ENCODE assay signal across 18 cellular contexts in the genomic region with DNA sequence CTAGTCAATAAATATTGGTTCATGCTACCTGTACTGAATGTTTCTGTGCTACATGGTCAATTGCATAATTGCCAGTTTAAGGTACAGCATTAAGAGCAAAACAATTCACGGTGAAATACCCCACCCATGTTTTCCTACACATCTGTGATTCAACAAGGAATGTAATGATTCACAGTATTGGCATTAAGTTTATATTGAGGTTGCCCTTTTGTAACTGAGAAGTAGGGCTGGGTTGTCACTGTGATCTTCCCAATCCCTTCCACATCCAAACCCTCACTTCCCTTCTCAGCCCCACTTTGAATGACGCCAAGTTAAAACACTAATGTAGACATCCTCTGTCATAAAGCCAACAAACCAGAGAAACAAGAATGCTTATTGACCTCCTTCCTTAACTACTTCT.
DNase-seq lines count a peak whose midpoint lies in the region; ATAC-seq and TF ChIP-seq lines count a peak whose summit lies in the region.
"Had no signal": no experiment of that assay in that cellular context is flagged by ENCODE, and none has a peak within 500 bp of the region (broad histone marks: within the 10 kb centered on the region; RNA-seq: fewer than 3 reads in every experiment).

No MANE protein-coding gene starts in this region.

- H3K9me1 ChIP-seq in IMR-90 (ENCODE audit: insufficient read depth, low read length): peaks cover 18% of the 10 kb centered on the region

- no peaks in the 10 kb centered on the region for H3K9me3 ChIP-seq in IMR-90 (ENCODE audit: control insufficient read depth, insufficient read depth, low read length)
- H3K9me3 ChIP-seq in Karpas-422 (ENCODE audit: low read length): no peaks in the 10 kb centered on the region
- H3K9me3 ChIP-seq: SJCRH30, tibial nerve had no signal

- H3K9me2 ChIP-seq in Karpas-422 (replicated peaks; ENCODE audit: insufficient read depth, low read length): no peaks in the 10 kb centered on the region

- H3K9ac ChIP-seq in IMR-90 (ENCODE audit: low read depth, low read length): no peak overlapping the region
- no peak overlapping the region for H3K9ac ChIP-seq in Karpas-422 (ENCODE audit: low read length)

- no CpG with 5 or more reads among the region's 2 CpGs for WGBS in IMR-90 (ENCODE audit: extremely low coverage in 2 of 2, insufficient read length in 1 of 2), 2 experiments

- no peak overlapping the region for H3K23ac ChIP-seq in IMR-90 (ENCODE audit: low read depth, low read length)

- no peak overlapping the region for H3K56ac ChIP-seq in IMR-90 (ENCODE audit: extremely low read depth, insufficient read depth, low read length)

- H3K4ac ChIP-seq in IMR-90 (ENCODE audit: low read depth, low read length): no peak overlapping the region

- no peak for TF ChIP-seq RAD21 in IMR-90 (IDR thresholded peaks at IDR 0.05; ENCODE audit: low read length)

- in situ Hi-C loops in IMR-90 (cut with MboI; ENCODE audit: low sequenced_read_pairs): loop anchor here (10.0 kb wide), 1 partner anchor 259 kb away; no protein-coding TSS in a partner anchor

- H2BK5ac ChIP-seq in IMR-90 (ENCODE audit: low read depth, low read length, poor library complexity, severe bottlenecking): no peak overlapping the region

- H3K18ac ChIP-seq in IMR-90 (ENCODE audit: low read depth, low read length): no peak overlapping the region

- no peak overlapping the region for H2AK5ac ChIP-seq in IMR-90 (ENCODE audit: low read depth, low read length)

- 0 out of 4 replicates have a peak, but pooled peaks cover 0 to 4% of the 10 kb centered on the region in 2 experiments for H3K79me1 ChIP-seq in IMR-90 (ENCODE audit: low read depth in 1 of 2, low read length in 2 of 2)

- H3K27me3 ChIP-seq in ACC112 (ENCODE audit: insufficient read depth, low read length) (no peaks in the 10 kb centered on the region), IMR-90 (ENCODE audit: control insufficient read depth, insufficient read depth, low read length) (no peaks in the 10 kb centered on the region), foreskin keratinocyte (no peaks in the 10 kb centered on the region), Karpas-422 (ENCODE audit: low read length) (no peaks in the 10 kb centered on the region)
- H3K27me3 ChIP-seq: SJCRH30, tibial nerve had no signal

- intact Hi-C loops in IMR-90 (cut with micrococcal nuclease): loop anchor here (2.0 kb wide), 1 partner anchor 185 kb away; no protein-coding TSS in a partner anchor

- H4K20me1 ChIP-seq in IMR-90 (ENCODE audit: insufficient read depth, low read length) (no peaks in the 10 kb centered on the region), Karpas-422 (ENCODE audit: insufficient read depth, low read depth, low read length) (no peaks in the 10 kb centered on the region)

- H2BK120ac ChIP-seq in IMR-90 (ENCODE audit: low read depth, low read length): no peak overlapping the region

- H2BK15ac ChIP-seq in IMR-90 (ENCODE audit: low read depth, low read length): no peak overlapping the region

- dilution Hi-C loops in IMR-90 (cut with HindIII; ENCODE audit: low sequenced_read_pairs, unreplicated experiment): no loop called here

- no peak overlapping the region for H3K14ac ChIP-seq in IMR-90 (replicated peaks; ENCODE audit: low read depth, low read length)

- ATAC-seq in IMR-90 (ENCODE audit: low read depth) (peak; percentile 57), foreskin keratinocyte (peak; percentile 52), GM18858 (IDR thresholded peaks at IDR 0.05; ENCODE audit: unreplicated experiment) (no peak), HG02840 (IDR thresholded peaks at IDR 0.05; ENCODE audit: low FRiP score, unreplicated experiment) (no peak)

- CTCF ChIA-PET in IMR-90 (lab: Yijun Ruan, JAX): interaction anchor here (2.2 kb wide), 1 partner anchor 9 kb away, joined by 9 read pairs; no protein-coding TSS in a partner anchor

- H3K79me2 ChIP-seq in ACC112 (ENCODE audit: control insufficient read depth, insufficient read depth, low read length, unreplicated experiment) (no peaks in the 10 kb centered on the region), Karpas-422 (ENCODE audit: low read length) (no peaks in the 10 kb centered on the region)

- no peak overlapping the region for H2AFZ ChIP-seq in ACC112 (ENCODE audit: low read length, unreplicated experiment)
- no peak overlapping the region for H2AFZ ChIP-seq in IMR-90 (replicated peaks; ENCODE audit: low read length, poor library complexity)
- H2AFZ ChIP-seq in Karpas-422 (ENCODE audit: low read length): no peak overlapping the region

- H3K4me1 ChIP-seq in ACC112 (ENCODE audit: control insufficient read depth, insufficient read depth, low read length, unreplicated experiment) (peaks cover 60% of the 10 kb centered on the region), IMR-90 (ENCODE audit: control insufficient read depth, insufficient read depth, low read length) (peaks cover 16% of the 10 kb centered on the region), foreskin keratinocyte (peaks cover 66% of the 10 kb centered on the region), Karpas-422 (ENCODE audit: low read length) (no peaks in the 10 kb centered on the region)

- no peak overlapping the region; the same call in 1 of the 2 replicates for H2BK20ac ChIP-seq in IMR-90 (ENCODE audit: low read depth, low read length)

- H4K8ac ChIP-seq in IMR-90 (ENCODE audit: low read depth in 2 of 2, low read length in 2 of 2): peak overlapping the region in 1 of 2 experiments; percentile 1; a peak in 1 of 4 replicates

- H3K4me3 ChIP-seq in ACC112 (ENCODE audit: low read depth, low read length) (peak overlapping the region; percentile 10; the same call in 1 of the 2 replicates), IMR-90 (ENCODE audit: insufficient read depth, low read depth, low read length) (no peak overlapping the region), Karpas-422 (ENCODE audit: low read length) (no peak overlapping the region)
- H3K4me3 ChIP-seq: SJCRH30, tibial nerve had no signal

- no peak for TF ChIP-seq POLR2A in IMR-90 (IDR thresholded peaks at IDR 0.05; ENCODE audit: low read depth, low read length)

- H3K4me2 ChIP-seq in IMR-90 (ENCODE audit: low read depth, low read length) (no peak overlapping the region), Karpas-422 (ENCODE audit: low read depth, low read length, poor library complexity, severe bottlenecking) (no peak overlapping the region)

- H3K36me3 ChIP-seq in ACC112 (ENCODE audit: insufficient read depth, low read length) (no peaks in the 10 kb centered on the region), IMR-90 (ENCODE audit: control insufficient read depth, insufficient read depth, low read length) (no peaks in the 10 kb centered on the region), Karpas-422 (ENCODE audit: insufficient read depth, low read length) (no peaks in the 10 kb centered on the region)
- H3K36me3 ChIP-seq: SJCRH30, tibial nerve had no signal

- POLR2A ChIA-PET in IMR-90 (lab: Charles Lee; ENCODE audit: unreplicated experiment): interaction anchor here (0.7 kb wide), 1 partner anchor 113 kb away, joined by 3 read pairs; no protein-coding TSS in a partner anchor

- peak; percentile 87 for DNase-seq in IMR-90
- peak; percentile 46 for DNase-seq in astrocyte of the hippocampus (ENCODE audit: low read depth, low spot score)
- peak; percentile 82 to 88 for DNase-seq in foreskin keratinocyte
- DNase-seq in NCI-H1092 treated with DMSO at 0.1 percent for 48 hours (lab: John Stamatoyannopoulos, UW): no peak
- no peak for DNase-seq in Karpas-422
- DNase-seq: activated naive CD4-positive, alpha-beta T cell treated with anti-CD3 and anti-CD28 coated beads for 36 hours; cerebellar nuclear complex; immature natural killer cell; Kasumi-1; NCI-H2081; NCI-H774; SJCRH30; stimulated activated CD4-positive, alpha-beta T cell treated with anti-CD3 and anti-CD28 coated beads, Interleukin-1b, Interleukin-23, amount 100 ng/mL, for 48 hours had no signal

- no peak overlapping the region for H4K5ac ChIP-seq in IMR-90 (ENCODE audit: low read depth, low read length)

- H3K27ac ChIP-seq in ACC112 (ENCODE audit: low read depth, low read length) (peak overlapping the region; percentile 88), IMR-90 (ENCODE audit: insufficient read depth, low read length) (no peak overlapping the region), foreskin keratinocyte (peak overlapping the region; percentile 15), Karpas-422 (ENCODE audit: low read length) (no peak overlapping the region)
- H3K27ac ChIP-seq: SJCRH30, tibial nerve, VCaP had no signal

- TF ChIP-seq CTCF in IMR-90 (conservative IDR thresholded peaks at IDR 0.05; ENCODE audit: low read depth, low read length) (no peak), foreskin keratinocyte (conservative IDR thresholded peaks at IDR 0.05) (no peak)

- no peak overlapping the region for H2AK9ac ChIP-seq in IMR-90 (replicated peaks; ENCODE audit: low read depth, low read length, poor library complexity)

- no TSS peak for BruUV-seq in IMR-90 (replicated peaks; lab: Mats Ljungman, UMichigan)

- no peak overlapping the region for H4K91ac ChIP-seq in IMR-90 (ENCODE audit: insufficient read depth, low read depth, low read length)

TF ChIP-seq in IMR-90, 13 proteins besides CTCF, POLR2A, EP300 and RAD21 (continues in another document):
- TF ChIP-seq MAFK (IDR thresholded peaks at IDR 0.05; ENCODE audit: low read depth, low read length) (no peak), RFX5 (IDR thresholded peaks at IDR 0.05; ENCODE audit: low read depth, low read length) (no peak), SMC3 (IDR thresholded peaks at IDR 0.05; ENCODE audit: low read depth, low read length) (no peak), FOS (IDR thresholded peaks at IDR 0.05; ENCODE audit: low read depth, low read length) (peak; percentile 14; the same call in 1 of the 2 replicates), MAZ (IDR thresholded peaks at IDR 0.05; ENCODE audit: borderline replicate concordance, low read depth, low read length) (peak; percentile 12; the same call in 1 of the 2 replicates)
- TF ChIP-seq, protein P1, sequence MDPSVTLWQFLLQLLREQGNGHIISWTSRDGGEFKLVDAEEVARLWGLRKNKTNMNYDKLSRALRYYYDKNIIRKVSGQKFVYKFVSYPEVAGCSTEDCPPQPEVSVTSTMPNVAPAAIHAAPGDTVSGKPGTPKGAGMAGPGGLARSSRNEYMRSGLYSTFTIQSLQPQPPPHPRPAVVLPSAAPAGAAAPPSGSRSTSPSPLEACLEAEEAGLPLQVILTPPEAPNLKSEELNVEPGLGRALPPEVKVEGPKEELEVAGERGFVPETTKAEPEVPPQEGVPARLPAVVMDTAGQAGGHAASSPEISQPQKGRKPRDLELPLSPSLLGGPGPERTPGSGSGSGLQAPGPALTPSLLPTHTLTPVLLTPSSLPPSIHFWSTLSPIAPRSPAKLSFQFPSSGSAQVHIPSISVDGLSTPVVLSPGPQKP (IDR thresholded peaks at IDR 0.05; ENCODE audit: borderline replicate concordance, low read depth, low read length): no peak
- TF ChIP-seq, protein P2, sequence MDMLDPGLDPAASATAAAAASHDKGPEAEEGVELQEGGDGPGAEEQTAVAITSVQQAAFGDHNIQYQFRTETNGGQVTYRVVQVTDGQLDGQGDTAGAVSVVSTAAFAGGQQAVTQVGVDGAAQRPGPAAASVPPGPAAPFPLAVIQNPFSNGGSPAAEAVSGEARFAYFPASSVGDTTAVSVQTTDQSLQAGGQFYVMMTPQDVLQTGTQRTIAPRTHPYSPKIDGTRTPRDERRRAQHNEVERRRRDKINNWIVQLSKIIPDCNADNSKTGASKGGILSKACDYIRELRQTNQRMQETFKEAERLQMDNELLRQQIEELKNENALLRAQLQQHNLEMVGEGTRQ (IDR thresholded peaks at IDR 0.05; ENCODE audit: low read depth, low read length): no peak

Comparison
In these comparisons a context has a peak if more than half of its experiments do, and no peak if none do; other contexts are left out.
1. H3K27ac ChIP-seq: peak in ACC112 (single experiment) and foreskin keratinocyte (single experiment); none in IMR-90 (single experiment) and Karpas-422 (single experiment).
2. ATAC-seq: peak in IMR-90 (single experiment) and foreskin keratinocyte (single experiment); none in GM18858 (single experiment) and HG02840 (single experiment).
3. DNase-seq: peak in IMR-90 (single experiment), astrocyte of the hippocampus (single experiment) and foreskin keratinocyte (2 of 2); none in NCI-H1092 treated with DMSO at 0.1 percent for 48 hours (single experiment) and Karpas-422 (single experiment).